In the genomic region with DNA sequence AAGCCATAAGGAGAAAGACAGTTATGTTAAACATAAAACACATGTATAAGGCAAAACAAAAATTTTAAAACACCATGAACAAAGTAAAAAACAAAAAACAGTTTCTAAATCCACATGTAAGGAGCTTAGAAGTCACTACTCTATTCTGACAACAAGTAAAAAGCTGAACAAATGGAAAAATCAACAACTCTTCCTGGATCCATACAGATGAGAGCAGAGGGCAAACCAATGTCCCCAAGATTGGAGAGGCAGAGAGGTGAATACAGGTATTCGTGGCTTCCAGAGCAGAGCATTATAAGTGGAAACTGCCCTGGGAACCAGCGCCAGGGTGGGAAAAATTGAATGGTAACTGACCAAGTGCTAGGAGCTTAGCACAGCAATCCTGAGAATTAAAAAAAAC, we compare ENCODE assay signal across 22 cellular contexts.
"Had no signal": no experiment of that assay in that cellular context is flagged by ENCODE, and none has a peak within 500 bp of the region (broad histone marks: within the 10 kb centered on the region; RNA-seq: fewer than 3 reads in every experiment).

No MANE protein-coding gene starts in this region.

- H3K9me3 Mint-ChIP-seq: activated CD4-positive, alpha-beta memory T cell treated with anti-CD3 and anti-CD28 coated beads, Interleukin-2, amount 10 ng/mL, durations not matched to agents 7 days and 5 days had no signal

- H3K27me3 ChIP-seq: breast epithelium had no signal

- H3K27ac ChIP-seq: breast epithelium, SK-N-MC, VCaP had no signal

- H3K36me3 ChIP-seq: breast epithelium had no signal

- H3K4me1 ChIP-seq: breast epithelium had no signal

- ATAC-seq: activated CD4-positive, alpha-beta T cell treated with anti-CD3 and anti-CD28 coated beads for 36 hours had no signal

- H3K4me3 ChIP-seq: breast epithelium, SK-N-MC had no signal

- DNase-seq: activated CD4-positive, alpha-beta memory T cell treated with anti-CD3 and anti-CD28 coated beads, Interleukin-2, amount 10 ng/mL, durations not matched to agents 7 days and 5 days; activated CD4-positive, alpha-beta T cell treated with anti-CD3 and anti-CD28 coated beads for 36 hours; activated CD4-positive, alpha-beta T cell treated with anti-CD3 and anti-CD28 coated beads, Interleukin-2, amount 50 U/mL, for 1 hour; activated naive CD4-positive, alpha-beta T cell treated with anti-CD3 and anti-CD28 coated beads, Interleukin-2, amount 50 U/mL, for 16 hours; activated naive CD8-positive, alpha-beta T cell treated with anti-CD3 and anti-CD28 coated beads, Interleukin-2, amount 10 ng/mL, durations not matched to agents 7 days and 5 days; activated T-cell treated with anti-CD3 and anti-CD28 coated beads for 4 hours; aorta; caudate nucleus; Kasumi-1; NCI-H1105 treated with DMSO at 0.1 percent for 48 hours; NCI-H1436 treated with DMSO at 0.1 percent for 48 hours; NCI-H187; NCI-H2081; NCI-H2171; NCI-H2227 treated with DMSO at 0.1 percent for 48 hours; NCI-H526; NCI-H774; SIG-M5; T-helper 1 cell had no signal

- H3K4me3 Mint-ChIP-seq: activated CD4-positive, alpha-beta memory T cell treated with anti-CD3 and anti-CD28 coated beads, Interleukin-2, amount 10 ng/mL, durations not matched to agents 7 days and 5 days; activated CD4-positive, alpha-beta T cell treated with anti-CD3 and anti-CD28 coated beads for 36 hours; activated naive CD8-positive, alpha-beta T cell treated with anti-CD3 and anti-CD28 coated beads, Interleukin-2, amount 10 ng/mL, durations not matched to agents 7 days and 5 days had no signal

- H3K27ac Mint-ChIP-seq: activated CD4-positive, alpha-beta memory T cell treated with anti-CD3 and anti-CD28 coated beads, Interleukin-2, amount 10 ng/mL, durations not matched to agents 7 days and 5 days; activated CD4-positive, alpha-beta T cell treated with anti-CD3 and anti-CD28 coated beads for 36 hours; activated naive CD8-positive, alpha-beta T cell treated with anti-CD3 and anti-CD28 coated beads, Interleukin-2, amount 10 ng/mL, durations not matched to agents 7 days and 5 days had no signal

- H3K4me1 Mint-ChIP-seq: activated CD4-positive, alpha-beta memory T cell treated with anti-CD3 and anti-CD28 coated beads, Interleukin-2, amount 10 ng/mL, durations not matched to agents 7 days and 5 days; activated CD4-positive, alpha-beta T cell treated with anti-CD3 and anti-CD28 coated beads for 36 hours; activated naive CD8-positive, alpha-beta T cell treated with anti-CD3 and anti-CD28 coated beads, Interleukin-2, amount 10 ng/mL, durations not matched to agents 7 days and 5 days had no signal

- H3K36me3 Mint-ChIP-seq: activated naive CD8-positive, alpha-beta T cell treated with anti-CD3 and anti-CD28 coated beads, Interleukin-2, amount 10 ng/mL, durations not matched to agents 7 days and 5 days had no signal
